In genomic region chr20:48283470-48284110, GRCh38 we compare ENCODE assay signal across 10 cellular contexts.
DNase-seq lines count a peak whose midpoint lies in the region; ATAC-seq and TF ChIP-seq lines count a peak whose summit lies in the region.
"Had no signal": no experiment of that assay in that cellular context is flagged by ENCODE, and none has a peak within 500 bp of the region (broad histone marks: within the 10 kb centered on the region; RNA-seq: fewer than 3 reads in every experiment).

No MANE protein-coding gene starts in this region.

- H3K4me1 Mint-ChIP-seq in neural progenitor cell = peaks cover 43% of the 10 kb centered on the region

- H3F3A ChIP-seq in neural progenitor cell (ENCODE audit: low read depth) = peaks cover 6% of the 10 kb centered on the region

- H3K4me1 ChIP-seq in Peyer's patch (peaks cover 0 to 23% (median 0%) of the 10 kb centered on the region in 4 donors), neural progenitor cell (no peaks in the 10 kb centered on the region)

- TF ChIP-seq POLR2A in Peyer's patch (IDR thresholded peaks at IDR 0.05) = no peak

- H3K27ac ChIP-seq in Peyer's patch (no peak overlapping the region), neural progenitor cell (no peak overlapping the region)

- H3K27me3 Mint-ChIP-seq in neural progenitor cell (ENCODE audit: insufficient read depth, low read depth) = peaks cover 20% of the 10 kb centered on the region

- H3K36me3 Mint-ChIP-seq in neural progenitor cell = no peaks in the 10 kb centered on the region

- H3K9ac ChIP-seq in neural progenitor cell = no peak overlapping the region

- TF ChIP-seq CTCF in Peyer's patch (IDR thresholded peaks at IDR 0.05) (no peak), neural progenitor cell (IDR thresholded peaks at IDR 0.05) (no peak), GM13976 (IDR thresholded peaks at IDR 0.05; ENCODE audit: borderline replicate concordance, control extremely low read depth, extremely low read depth, insufficient read depth, missing control alignments) (no peak)

- H3K79me2 ChIP-seq in neural progenitor cell (ENCODE audit: low read depth) = no peaks in the 10 kb centered on the region

- H3K27me3 ChIP-seq in Peyer's patch (no peaks in the 10 kb centered on the region), neural progenitor cell (no peaks in the 10 kb centered on the region)

- in situ Hi-C loops in GM13976 (cut with MboI; ENCODE audit: low sequenced_read_pairs, unreplicated experiment) = no loop called here

- ATAC-seq in HG03342 (IDR thresholded peaks at IDR 0.05; ENCODE audit: unreplicated experiment) = no peak

- peak overlapping the region; percentile 18 for H3K4me3 Mint-ChIP-seq in neural progenitor cell

- peak; percentile 70 for DNase-seq in COLO829 (ENCODE audit: low spot score)
- peak in 2 of 3 donors; percentile 59 to 61 for DNase-seq in Peyer's patch
- DNase-seq in fibroblast of gingiva (ENCODE audit: low read depth) = peak; percentile 75
- DNase-seq in neural progenitor cell (ENCODE audit: low spot score) = no peak
- no peak for DNase-seq in GM13976 (ENCODE audit: low spot score)
- DNase-seq in stimulated activated CD4-positive, alpha-beta T cell treated with anti-CD3 and anti-CD28 coated beads, Interleukin-4, amount 100 ng/mL, for 1 hour = no peak
- no peak for DNase-seq in posterior vena cava (ENCODE audit: low spot score)
- DNase-seq: central memory CD4-positive, alpha-beta T cell; SHP77 had no signal

- H4K20me1 ChIP-seq in neural progenitor cell (ENCODE audit: low read depth) = no peaks in the 10 kb centered on the region

- no peak overlapping the region for H2AFZ ChIP-seq in neural progenitor cell (replicated peaks)

- peak overlapping the region; percentile 0 for H3K27ac Mint-ChIP-seq in neural progenitor cell

- H3K4me2 ChIP-seq in neural progenitor cell = no peak overlapping the region

- peaks cover 4% of the 10 kb centered on the region for H3K9me3 Mint-ChIP-seq in neural progenitor cell

- H3K9me3 ChIP-seq in Peyer's patch (no peaks in the 10 kb centered on the region), neural progenitor cell (ENCODE audit: low read depth) (no peaks in the 10 kb centered on the region)

- intact Hi-C loops in posterior vena cava (cut with DNase I) = no loop called here

- no peak overlapping the region for H3K4me3 ChIP-seq in Peyer's patch
- H3K4me3 ChIP-seq in neural progenitor cell = no peak overlapping the region

- H3K36me3 ChIP-seq in Peyer's patch = no peaks in the 10 kb centered on the region
- no peaks in the 10 kb centered on the region for H3K36me3 ChIP-seq in neural progenitor cell

Comparison
In these comparisons a context has a peak if more than half of its experiments do, and no peak if none do; other contexts are left out.
1. DNase-seq: peak in COLO829 (single experiment), Peyer's patch (2 of 3) and fibroblast of gingiva (single experiment); none in neural progenitor cell (single experiment), GM13976 (single experiment), stimulated activated CD4-positive, alpha-beta T cell treated with anti-CD3 and anti-CD28 coated beads, Interleukin-4, amount 100 ng/mL, for 1 hour (single experiment) and posterior vena cava (single experiment).